Comparison of ENCODE assay signal across 8 cellular contexts in the genomic region with DNA sequence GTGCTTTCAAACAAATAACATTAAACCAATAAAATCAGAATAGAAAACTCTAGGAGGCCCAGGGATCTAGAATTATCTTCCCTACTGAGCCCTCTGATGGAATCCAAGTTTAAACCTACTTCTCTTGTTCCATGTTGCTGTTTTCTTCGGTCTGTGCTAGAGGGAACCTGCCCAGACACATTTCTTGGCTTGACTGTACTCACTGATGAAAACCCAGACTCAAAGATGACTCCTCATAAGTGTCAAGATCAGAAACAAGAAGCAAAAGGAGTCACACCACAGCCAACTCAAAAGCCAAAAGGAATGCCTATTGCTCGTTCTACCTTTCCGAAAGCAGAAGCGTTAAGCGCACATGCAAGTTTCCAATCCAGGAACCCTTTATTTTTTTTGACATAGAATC. TPM values are rescaled to one million over a fixed set of nuclear protein-coding genes. Genes with fewer than 3 reads are reported as not detected.
DNase-seq lines count a peak whose midpoint lies in the region; ATAC-seq and TF ChIP-seq lines count a peak whose summit lies in the region.

No MANE protein-coding gene starts in this region.

- H3K36me3 ChIP-seq in colonic mucosa (no peaks in the 10 kb centered on the region), mucosa of rectum (ENCODE audit: control insufficient read depth in 2 of 2, insufficient read depth in 2 of 2, low read length in 2 of 2) (peaks cover 6 to 9% of the 10 kb centered on the region in 2 donors), tibial nerve (peaks cover 0 to 25% (median 0%) of the 10 kb centered on the region in 3 donors)

- peaks cover 7% of the 10 kb centered on the region for H3K4me1 ChIP-seq in colonic mucosa
- peaks cover 32 to 50% of the 10 kb centered on the region in 2 donors for H3K4me1 ChIP-seq in mucosa of rectum (ENCODE audit: control insufficient read depth in 2 of 2, insufficient read depth in 2 of 2, low read length in 2 of 2)
- peaks cover 0 to 33% (median 15%) of the 10 kb centered on the region in 4 donors for H3K4me1 ChIP-seq in tibial nerve

- CTCF ChIA-PET in HEK293T (lab: Yijun Ruan, JAX), result interaction anchor here (0.8 kb wide), 1 partner anchor 32 kb away, joined by 3 read pairs; no protein-coding TSS in a partner anchor

- no peak overlapping the region for H3K4me3 Mint-ChIP-seq in activated naive CD8-positive, alpha-beta T cell
- H3K4me3 Mint-ChIP-seq in activated naive CD8-positive, alpha-beta T cell treated with anti-CD3 and anti-CD28 coated beads for 36 hours, result no peak overlapping the region

- ATAC-seq in HG03571 (IDR thresholded peaks at IDR 0.05; ENCODE audit: unreplicated experiment), result no peak

- H3K27ac Mint-ChIP-seq in activated naive CD8-positive, alpha-beta T cell, result peak overlapping the region; percentile 4
- H3K27ac Mint-ChIP-seq in activated naive CD8-positive, alpha-beta T cell treated with anti-CD3 and anti-CD28 coated beads for 36 hours, result no peak overlapping the region

- POLR2A ChIA-PET in HEK293T (lab: Yijun Ruan, JAX), result no interaction called here

- H3K27ac ChIP-seq in colonic mucosa, result peak overlapping the region; percentile 70
- H3K27ac ChIP-seq in mucosa of rectum (ENCODE audit: low read depth in 2 of 2, low read length in 2 of 2), result peak overlapping the region; percentile 83 to 86
- H3K27ac ChIP-seq in tibial nerve, result peak overlapping the region in 3 of 4 donors; percentile 69 to 88 (median 70)

- H3K4me3 ChIP-seq in colonic mucosa, result no peak overlapping the region
- no peak overlapping the region for H3K4me3 ChIP-seq in mucosa of rectum (ENCODE audit: low read length in 2 of 2)
- no peak overlapping the region for H3K4me3 ChIP-seq in tibial nerve

- intact Hi-C loops in colonic mucosa (cut with DNase I), result no loop called here

- TF ChIP-seq CTCF in colonic mucosa (IDR thresholded peaks at IDR 0.05) (no peak), tibial nerve (IDR thresholded peaks at IDR 0.05) (no peak)

- no peak for TF ChIP-seq EP300 in tibial nerve (IDR thresholded peaks at IDR 0.05)

- peaks cover 13% of the 10 kb centered on the region for H3K4me1 Mint-ChIP-seq in activated naive CD8-positive, alpha-beta T cell (ENCODE audit: low read depth)
- peaks cover 14% of the 10 kb centered on the region for H3K4me1 Mint-ChIP-seq in activated naive CD8-positive, alpha-beta T cell treated with anti-CD3 and anti-CD28 coated beads for 36 hours

- peaks cover 6% of the 10 kb centered on the region for H3K9me3 Mint-ChIP-seq in activated naive CD8-positive, alpha-beta T cell (ENCODE audit: low read depth)
- H3K9me3 Mint-ChIP-seq in activated naive CD8-positive, alpha-beta T cell treated with anti-CD3 and anti-CD28 coated beads for 36 hours, result peaks cover 3% of the 10 kb centered on the region

- no peak for DNase-seq in activated naive CD8-positive, alpha-beta T cell treated with anti-CD3 and anti-CD28 coated beads for 36 hours
- no peak for DNase-seq in colonic mucosa
- no peak for DNase-seq in tibial nerve (ENCODE audit: low spot score in 2 of 2)
- no peak for DNase-seq in HEK293T (ENCODE audit: extremely low spot score)
- DNase-seq in activated CD8-positive, alpha-beta memory T cell treated with anti-CD3 and anti-CD28 coated beads, Interleukin-2, amount 50 U/mL, for 4 hours, result no peak

- 88% methylated on average over 5 of the region's 5 CpGs for WGBS in tibial nerve, 2 donors

- H3K9ac ChIP-seq in colonic mucosa (ENCODE audit: low read depth in 2 of 2, low read length in 2 of 2), result no peak overlapping the region
- H3K9ac ChIP-seq in mucosa of rectum (ENCODE audit: low read depth in 1 of 2, low read length in 2 of 2), result no peak overlapping the region

- H3K27me3 Mint-ChIP-seq in activated naive CD8-positive, alpha-beta T cell, result no peaks in the 10 kb centered on the region
- H3K27me3 Mint-ChIP-seq in activated naive CD8-positive, alpha-beta T cell treated with anti-CD3 and anti-CD28 coated beads for 36 hours, result no peaks in the 10 kb centered on the region

- TF ChIP-seq POLR2A in tibial nerve (IDR thresholded peaks at IDR 0.05), result no peak

- no peaks in the 10 kb centered on the region for H3K9me3 ChIP-seq in colonic mucosa
- H3K9me3 ChIP-seq in mucosa of rectum (ENCODE audit: control insufficient read depth in 2 of 2, low read length in 2 of 2), result no peaks in the 10 kb centered on the region
- peaks cover 0 to 5% (median 0%) of the 10 kb centered on the region in 4 donors for H3K9me3 ChIP-seq in tibial nerve

- peaks cover 5% of the 10 kb centered on the region for H3K36me3 Mint-ChIP-seq in activated naive CD8-positive, alpha-beta T cell
- peaks cover 28% of the 10 kb centered on the region for H3K36me3 Mint-ChIP-seq in activated naive CD8-positive, alpha-beta T cell treated with anti-CD3 and anti-CD28 coated beads for 36 hours

- H3K27me3 ChIP-seq in colonic mucosa (no peaks in the 10 kb centered on the region), mucosa of rectum (ENCODE audit: control insufficient read depth in 2 of 2, insufficient read depth in 2 of 2, low read length in 2 of 2) (no peaks in the 10 kb centered on the region), tibial nerve (no peaks in the 10 kb centered on the region)

TF ChIP-seq in HEK293T, 16 proteins besides CTCF, POLR2A, EP300 and RAD21:
- TF ChIP-seq TARDBP (IDR thresholded peaks at IDR 0.05) (no peak), SP1 (IDR thresholded peaks at IDR 0.05) (no peak), CTBP1 (IDR thresholded peaks at IDR 0.05; ENCODE audit: borderline replicate concordance) (no peak), L3MBTL2 (conservative IDR thresholded peaks at IDR 0.05) (no peak), BHLHE40 (IDR thresholded peaks at IDR 0.05; ENCODE audit: borderline replicate concordance) (no peak), LEF1 (IDR thresholded peaks at IDR 0.05; ENCODE audit: borderline replicate concordance) (no peak), FOXK2 (IDR thresholded peaks at IDR 0.05) (no peak), ELF4 (IDR thresholded peaks at IDR 0.05) (no peak), ZNF384 (IDR thresholded peaks at IDR 0.05) (no peak), HDGF (IDR thresholded peaks at IDR 0.05; ENCODE audit: borderline replicate concordance) (no peak)
- TF ChIP-seq, protein P1, sequence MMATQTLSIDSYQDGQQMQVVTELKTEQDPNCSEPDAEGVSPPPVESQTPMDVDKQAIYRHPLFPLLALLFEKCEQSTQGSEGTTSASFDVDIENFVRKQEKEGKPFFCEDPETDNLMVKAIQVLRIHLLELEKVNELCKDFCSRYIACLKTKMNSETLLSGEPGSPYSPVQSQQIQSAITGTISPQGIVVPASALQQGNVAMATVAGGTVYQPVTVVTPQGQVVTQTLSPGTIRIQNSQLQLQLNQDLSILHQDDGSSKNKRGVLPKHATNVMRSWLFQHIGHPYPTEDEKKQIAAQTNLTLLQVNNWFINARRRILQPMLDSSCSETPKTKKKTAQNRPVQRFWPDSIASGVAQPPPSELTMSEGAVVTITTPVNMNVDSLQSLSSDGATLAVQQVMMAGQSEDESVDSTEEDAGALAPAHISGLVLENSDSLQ (IDR thresholded peaks at IDR 0.05), result no peak

RNA-seq across cellular contexts. Expression of a gene that starts 31.6 kb away (rescaled TPM):
- 10 to 100 TPM; 58.3 to 58.4 TPM for total RNA-seq in activated naive CD8-positive, alpha-beta T cell treated with anti-CD3 and anti-CD28 coated beads for 36 hours
- total RNA-seq in colonic mucosa (100 to 1,000 TPM in 1 of 2 donors, 10 to 100 TPM in 1; 86.5 to 137 TPM), tibial nerve (100 to 1,000 TPM in 1 of 4 donors, 10 to 100 TPM in 3; 73.4 to 128 (median 88.4) TPM)
